Comparison of ENCODE assay signal across 25 cellular contexts in the genomic region with DNA sequence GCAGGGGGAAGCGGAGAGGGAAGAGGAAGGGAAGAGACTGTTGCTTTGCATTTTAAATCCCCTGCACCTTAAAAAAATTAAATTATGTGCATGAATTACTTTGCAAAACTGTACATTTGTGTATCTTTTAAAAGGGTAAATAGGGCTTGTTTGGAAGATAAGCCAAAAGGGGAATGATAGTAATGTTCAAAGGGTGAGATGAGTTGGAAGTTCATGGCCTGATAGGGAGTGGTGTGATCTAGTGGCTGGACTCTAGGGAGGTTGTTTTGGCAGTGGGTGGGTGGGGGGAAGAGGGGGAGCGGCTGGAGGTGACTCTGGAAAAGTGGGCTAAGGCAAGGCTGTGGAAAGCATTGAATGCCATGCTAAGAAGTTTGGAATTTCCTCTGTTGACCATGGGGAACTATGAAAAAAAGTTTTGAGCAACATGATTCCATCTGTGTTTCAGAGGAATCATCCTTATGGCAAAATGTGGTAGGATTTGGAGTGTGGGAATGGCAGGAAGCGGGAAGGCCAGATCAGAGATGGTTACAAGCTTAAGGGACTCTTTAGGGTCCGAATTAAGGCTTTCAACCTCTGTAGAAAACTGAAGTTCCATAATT. TPM values are rescaled to one million over a fixed set of nuclear protein-coding genes. Genes with fewer than 3 reads are reported as not detected.
DNase-seq lines count a peak whose midpoint lies in the region; ATAC-seq and TF ChIP-seq lines count a peak whose summit lies in the region.
"Had no signal": no experiment of that assay in that cellular context is flagged by ENCODE, and none has a peak within 500 bp of the region (broad histone marks: within the 10 kb centered on the region; RNA-seq: fewer than 3 reads in every experiment).

No MANE protein-coding gene starts in this region.

- H3K27ac ChIP-seq in esophagus squamous epithelium (peak overlapping the region in 3 of 4 donors; percentile 86 to 91 (median 90)), osteoblast (ENCODE audit: low read depth, low read length) (peak overlapping the region; percentile 84)
- H3K27ac ChIP-seq: HL-60, pancreas, thoracic aorta, WERI-Rb-1 had no signal

- peak; percentile 24 for DNase-seq in AG08395 (ENCODE audit: low spot score)
- no peak for DNase-seq in HFFc6
- no peak for DNase-seq in esophagus squamous epithelium (lab: John Stamatoyannopoulos, UW)
- no peak for DNase-seq in osteoblast (ENCODE audit: insufficient read length, low spot score, missing footprints)
- DNase-seq in NCI-H748 (lab: John Stamatoyannopoulos, UW; ENCODE audit: unreplicated experiment): no peak
- DNase-seq in Right ventricle myocardium inferior (ENCODE audit: missing footprints): no peak
- no peak for DNase-seq in stimulated activated CD4-positive, alpha-beta T cell treated with anti-CD3 and anti-CD28 coated beads, Interleukin-12 subunit alpha, Interleukin-12 subunit beta, amount 100 ng/mL, for 4 hours
- DNase-seq: activated gamma-delta T cell; amniotic stem cell; CD4-positive, CD25-positive, alpha-beta regulatory T cell; DMS79; kidney; naive thymus-derived CD4-positive, alpha-beta T cell; NCI-H1436; NCI-H2171; NCI-H748 treated with DMSO at 0.1 percent for 48 hours; pancreas; T-helper 2 cell; WERI-Rb-1 had no signal

- peak overlapping the region; percentile 38 for H2AFZ ChIP-seq in osteoblast (ENCODE audit: low read length)

- H3K4me3 ChIP-seq in esophagus squamous epithelium (no peak overlapping the region), osteoblast (ENCODE audit: insufficient read depth, low read length) (no peak overlapping the region)
- H3K4me3 ChIP-seq: MG63, pancreas, thoracic aorta had no signal

- intact Hi-C loops in esophagus squamous epithelium (cut with DNase I) (no loop called here), Right ventricle myocardium inferior (cut with DNase I) (no loop called here)

- no peaks in the 10 kb centered on the region for H4K20me1 ChIP-seq in osteoblast (ENCODE audit: insufficient read depth, low read length)

- H3K36me3 Mint-ChIP-seq in HFFc6 (ENCODE audit: low read depth): no peaks in the 10 kb centered on the region; the same call in 1 of the 2 replicates
- H3K36me3 Mint-ChIP-seq: CD4-positive, CD25-positive, alpha-beta regulatory T cell; memory B cell; stimulated activated effector memory CD8-positive, alpha-beta T cell treated with anti-CD3 and anti-CD28 coated beads, Interleukin-12 subunit alpha, Interleukin-12 subunit beta, amount 100 ng/mL, for 72 hours had no signal

- H3K36me3 ChIP-seq in esophagus squamous epithelium: no peaks in the 10 kb centered on the region
- H3K36me3 ChIP-seq in osteoblast (ENCODE audit: insufficient read depth, low read length): no peaks in the 10 kb centered on the region
- H3K36me3 ChIP-seq: MG63, pancreas, thoracic aorta, WERI-Rb-1 had no signal

- no peaks in the 10 kb centered on the region for H3K9me3 Mint-ChIP-seq in HFFc6
- H3K9me3 Mint-ChIP-seq: stimulated activated effector memory CD8-positive, alpha-beta T cell treated with anti-CD3 and anti-CD28 coated beads, Interleukin-12 subunit alpha, Interleukin-12 subunit beta, amount 100 ng/mL, for 72 hours had no signal

- H3K4me2 ChIP-seq in osteoblast (ENCODE audit: insufficient read depth, low read length): no peak overlapping the region

- WGBS in esophagus squamous epithelium, 2 donors: 82% methylated on average over 4 of the region's 4 CpGs

- peak overlapping the region; percentile 2; the same call in 1 of the 2 replicates for H3K4me3 Mint-ChIP-seq in HFFc6
- H3K4me3 Mint-ChIP-seq: CD4-positive, CD25-positive, alpha-beta regulatory T cell; memory B cell; naive thymus-derived CD4-positive, alpha-beta T cell; stimulated activated effector memory CD8-positive, alpha-beta T cell treated with anti-CD3 and anti-CD28 coated beads, Interleukin-12 subunit alpha, Interleukin-12 subunit beta, amount 100 ng/mL, for 72 hours had no signal

- H3K27ac Mint-ChIP-seq in HFFc6: peak overlapping the region; percentile 93
- H3K27ac Mint-ChIP-seq: memory B cell; naive thymus-derived CD4-positive, alpha-beta T cell; stimulated activated effector memory CD8-positive, alpha-beta T cell treated with anti-CD3 and anti-CD28 coated beads, Interleukin-12 subunit alpha, Interleukin-12 subunit beta, amount 100 ng/mL, for 72 hours had no signal

- H3K27me3 Mint-ChIP-seq in HFFc6 (ENCODE audit: insufficient read depth): no peaks in the 10 kb centered on the region

- no peaks in the 10 kb centered on the region for H3K27me3 ChIP-seq in esophagus squamous epithelium
- no peaks in the 10 kb centered on the region for H3K27me3 ChIP-seq in osteoblast (ENCODE audit: insufficient read depth, low read length)
- H3K27me3 ChIP-seq: MG63, pancreas had no signal

- H3K9me3 ChIP-seq in esophagus squamous epithelium (no peaks in the 10 kb centered on the region), osteoblast (ENCODE audit: low read depth, low read length) (no peaks in the 10 kb centered on the region)
- H3K9me3 ChIP-seq: pancreas, thoracic aorta had no signal

- TF ChIP-seq CTCF in HFFc6 (IDR thresholded peaks at IDR 0.05) (no peak), esophagus squamous epithelium (IDR thresholded peaks at IDR 0.05) (no peak), osteoblast (IDR thresholded peaks at IDR 0.05; ENCODE audit: extremely low read depth, low read depth, low read length) (no peak)

- H3K4me1 Mint-ChIP-seq in HFFc6 (ENCODE audit: low read depth): peaks cover 81% of the 10 kb centered on the region

- TF ChIP-seq POLR2A in esophagus squamous epithelium (IDR thresholded peaks at IDR 0.05): no peak

- ATAC-seq in Right ventricle myocardium inferior: no peak
- ATAC-seq in GM18858 (IDR thresholded peaks at IDR 0.05; ENCODE audit: unreplicated experiment): no peak
- ATAC-seq: naive thymus-derived CD4-positive, alpha-beta T cell; stimulated activated effector memory CD8-positive, alpha-beta T cell treated with anti-CD3 and anti-CD28 coated beads, Interleukin-12 subunit alpha, Interleukin-12 subunit beta, amount 100 ng/mL, for 72 hours had no signal

- no peaks in the 10 kb centered on the region for H3K79me2 ChIP-seq in osteoblast (ENCODE audit: insufficient read depth, low read length)

- peaks cover 21 to 89% (median 47%) of the 10 kb centered on the region in 3 donors for H3K4me1 ChIP-seq in esophagus squamous epithelium
- peaks cover 48% of the 10 kb centered on the region for H3K4me1 ChIP-seq in osteoblast (ENCODE audit: insufficient read depth, low read length)
- H3K4me1 ChIP-seq: pancreas had no signal

RNA-seq across cellular contexts. Expression of a gene that starts 25.5 kb away (rescaled TPM):
- 100 to 1,000 TPM; 217 to 417 (median 356) TPM for total RNA-seq in HFFc6 (2021; fragmentation: NEBNext Ultra II Directional; extraction: Animal tissue kit (Norgen Biotek cat#: 25700))
- total RNA-seq in esophagus squamous epithelium (1,000 to 10,000 TPM; 2,742 to 8,541 (median 3,206) TPM), osteoblast (106 and 114 TPM in 2 replicates), Right ventricle myocardium inferior (129 TPM)

Comparison
In these comparisons a context has a peak if more than half of its experiments do, and no peak if none do; other contexts are left out.
1. RNA of a gene that starts 25.5 kb away (total RNA-seq): 2,742 to 8,541 TPM in esophagus squamous epithelium; 217 to 417 TPM in HFFc6, 129 TPM in Right ventricle myocardium inferior (single experiment) and 106 to 114 TPM in osteoblast; every median in the first group is over 4 times any median in the second.